Comparison of ENCODE assay signal across 10 cellular contexts in genomic region chr2:226184940-226185575, GRCh38.
DNase-seq lines count a peak whose midpoint lies in the region; ATAC-seq and TF ChIP-seq lines count a peak whose summit lies in the region.
"Had no signal": no experiment of that assay in that cellular context is flagged by ENCODE, and none has a peak within 500 bp of the region (broad histone marks: within the 10 kb centered on the region; RNA-seq: fewer than 3 reads in every experiment).

No MANE protein-coding gene starts in this region.

- H3K36me3 ChIP-seq in GM23338 (ENCODE audit: insufficient read depth) (no peaks in the 10 kb centered on the region), SJSA1 (no peaks in the 10 kb centered on the region), body of pancreas (replicated peaks in 1 of 2; ENCODE audit: insufficient read depth in 1 of 2, low read depth in 2 of 2) (no peaks in the 10 kb centered on the region)
- H3K36me3 ChIP-seq: thyroid gland had no signal

- no peak overlapping the region for H3K4me2 ChIP-seq in GM23338

- no peak for TF ChIP-seq POLR2A in body of pancreas (IDR thresholded peaks at IDR 0.05)

- H4K20me1 ChIP-seq in GM23338 (replicated peaks; ENCODE audit: insufficient read depth), result no peaks in the 10 kb centered on the region

- no peaks in the 10 kb centered on the region for H3K36me3 Mint-ChIP-seq in GM23338 (ENCODE audit: low read depth)
- H3K36me3 Mint-ChIP-seq in chondrocyte (ENCODE audit: low read depth), result no peaks in the 10 kb centered on the region

- no peaks in the 10 kb centered on the region for H3K79me2 ChIP-seq in GM23338 (replicated peaks; ENCODE audit: insufficient read depth)

- H3K27ac Mint-ChIP-seq in GM23338, result no peak overlapping the region
- H3K27ac Mint-ChIP-seq in chondrocyte (ENCODE audit: unreplicated experiment), result no peak overlapping the region

- H3K4me3 Mint-ChIP-seq in GM23338, result no peak overlapping the region
- no peak overlapping the region for H3K4me3 Mint-ChIP-seq in chondrocyte (ENCODE audit: unreplicated experiment)

- H3K9me3 ChIP-seq in SJSA1 (replicated peaks) (no peaks in the 10 kb centered on the region), body of pancreas (no peaks in the 10 kb centered on the region)
- H3K9me3 ChIP-seq: thyroid gland had no signal

- H3K4me1 ChIP-seq in GM23338 (ENCODE audit: insufficient read depth) (peaks cover 14% of the 10 kb centered on the region), SJSA1 (replicated peaks) (peaks cover 55% of the 10 kb centered on the region), body of pancreas (no peaks in the 10 kb centered on the region)

- H3K9me2 ChIP-seq in GM23338 (ENCODE audit: insufficient read depth), result 0 out of 2 replicates have a peak, but pooled peaks cover 1% of the 10 kb centered on the region

- intact Hi-C loops in body of pancreas (cut with DNase I), result no loop called here

- H3K27ac ChIP-seq in GM23338 (ENCODE audit: low read depth) (no peak overlapping the region), SJSA1 (peak overlapping the region; percentile 99), body of pancreas (no peak overlapping the region), caudate nucleus (ENCODE audit: low read depth, low read length) (no peak overlapping the region)
- H3K27ac ChIP-seq: thyroid gland had no signal

- peak overlapping the region; percentile 70 for H2AFZ ChIP-seq in GM23338

- H3K9me3 Mint-ChIP-seq in GM23338 (no peaks in the 10 kb centered on the region; the same call in 2 of the 3 replicates), chondrocyte (ENCODE audit: low read depth) (no peaks in the 10 kb centered on the region)

- DNase-seq in GM23338 (ENCODE audit: low spot score), result no peak
- DNase-seq in SJSA1 (ENCODE audit: low read depth in 1 of 2, low spot score in 2 of 2), result peak in 1 of 2 experiments; percentile 77
- DNase-seq in foreskin fibroblast, result peak; percentile 66 to 85
- peak; percentile 29 for DNase-seq in skeletal muscle cell (ENCODE audit: low read depth)
- DNase-seq in body of pancreas, result no peak
- no peak for DNase-seq in chondrocyte (ENCODE audit: low spot score)
- no peak for DNase-seq in caudate nucleus (lab: John Stamatoyannopoulos, UW)
- DNase-seq: cortex of kidney, thyroid gland had no signal

- ATAC-seq in GM23338 (no peak; the same call in 2 of the 3 replicates), body of pancreas (no peak), HG03460 (IDR thresholded peaks at IDR 0.05; ENCODE audit: unreplicated experiment) (no peak)

- H3K4me3 ChIP-seq in GM23338, result no peak overlapping the region
- H3K4me3 ChIP-seq in SJSA1, result peak overlapping the region; percentile 23
- peak overlapping the region; percentile 0 to 17 for H3K4me3 ChIP-seq in foreskin fibroblast (ENCODE audit: low read depth in 1 of 2, low read length in 2 of 2)
- H3K4me3 ChIP-seq in skeletal muscle cell (ENCODE audit: low read depth, low read length), result peak overlapping the region; percentile 15
- no peak overlapping the region for H3K4me3 ChIP-seq in body of pancreas
- H3K4me3 ChIP-seq: thyroid gland had no signal

- H3K27me3 ChIP-seq in GM23338 (ENCODE audit: insufficient read depth) (no peaks in the 10 kb centered on the region), SJSA1 (replicated peaks) (no peaks in the 10 kb centered on the region), body of pancreas (no peaks in the 10 kb centered on the region)
- H3K27me3 ChIP-seq: thyroid gland had no signal

- H3K4me1 Mint-ChIP-seq in GM23338 (peaks cover 11% of the 10 kb centered on the region), chondrocyte (ENCODE audit: low read depth) (peaks cover 26% of the 10 kb centered on the region)

- peaks cover 4% of the 10 kb centered on the region for H3K27me3 Mint-ChIP-seq in GM23338 (ENCODE audit: insufficient read depth, low read depth, poor library complexity)
- H3K27me3 Mint-ChIP-seq in chondrocyte (ENCODE audit: low read depth), result no peaks in the 10 kb centered on the region

- WGBS in body of pancreas, 2 donors, result 52 to 60% methylated on average over 6 of the region's 6 CpGs

- TF ChIP-seq CTCF in GM23338 (conservative IDR thresholded peaks at IDR 0.05; ENCODE audit: low read depth in 2 of 2) (no peak), foreskin fibroblast (IDR thresholded peaks at IDR 0.05; ENCODE audit: low read depth, low read length) (no peak), body of pancreas (IDR thresholded peaks at IDR 0.05) (no peak), chondrocyte (IDR thresholded peaks at IDR 0.05) (no peak)

- H3F3A ChIP-seq in GM23338 (replicated peaks; ENCODE audit: low read depth), result no peaks in the 10 kb centered on the region

TF ChIP-seq in GM23338, 12 proteins besides CTCF, POLR2A, EP300 and RAD21 (continues in another document):
- TF ChIP-seq EZH2phosphoT487 (IDR thresholded peaks at IDR 0.05; ENCODE audit: unreplicated experiment), result no peak
- no peak for TF ChIP-seq NANOG (IDR thresholded peaks at IDR 0.05; ENCODE audit: borderline replicate concordance)
- TF ChIP-seq EZH2 (IDR thresholded peaks at IDR 0.05; ENCODE audit: low read depth, unreplicated experiment), result no peak
- no peak for TF ChIP-seq POLR2AphosphoS5 (IDR thresholded peaks at IDR 0.05; ENCODE audit: low read depth)
- TF ChIP-seq STAT1 (IDR thresholded peaks at IDR 0.05; ENCODE audit: unreplicated experiment), result no peak
- TF ChIP-seq, protein P1, sequence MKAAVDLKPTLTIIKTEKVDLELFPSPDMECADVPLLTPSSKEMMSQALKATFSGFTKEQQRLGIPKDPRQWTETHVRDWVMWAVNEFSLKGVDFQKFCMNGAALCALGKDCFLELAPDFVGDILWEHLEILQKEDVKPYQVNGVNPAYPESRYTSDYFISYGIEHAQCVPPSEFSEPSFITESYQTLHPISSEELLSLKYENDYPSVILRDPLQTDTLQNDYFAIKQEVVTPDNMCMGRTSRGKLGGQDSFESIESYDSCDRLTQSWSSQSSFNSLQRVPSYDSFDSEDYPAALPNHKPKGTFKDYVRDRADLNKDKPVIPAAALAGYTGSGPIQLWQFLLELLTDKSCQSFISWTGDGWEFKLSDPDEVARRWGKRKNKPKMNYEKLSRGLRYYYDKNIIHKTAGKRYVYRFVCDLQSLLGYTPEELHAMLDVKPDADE (IDR thresholded peaks at IDR 0.05), result no peak
- TF ChIP-seq, protein P2, sequence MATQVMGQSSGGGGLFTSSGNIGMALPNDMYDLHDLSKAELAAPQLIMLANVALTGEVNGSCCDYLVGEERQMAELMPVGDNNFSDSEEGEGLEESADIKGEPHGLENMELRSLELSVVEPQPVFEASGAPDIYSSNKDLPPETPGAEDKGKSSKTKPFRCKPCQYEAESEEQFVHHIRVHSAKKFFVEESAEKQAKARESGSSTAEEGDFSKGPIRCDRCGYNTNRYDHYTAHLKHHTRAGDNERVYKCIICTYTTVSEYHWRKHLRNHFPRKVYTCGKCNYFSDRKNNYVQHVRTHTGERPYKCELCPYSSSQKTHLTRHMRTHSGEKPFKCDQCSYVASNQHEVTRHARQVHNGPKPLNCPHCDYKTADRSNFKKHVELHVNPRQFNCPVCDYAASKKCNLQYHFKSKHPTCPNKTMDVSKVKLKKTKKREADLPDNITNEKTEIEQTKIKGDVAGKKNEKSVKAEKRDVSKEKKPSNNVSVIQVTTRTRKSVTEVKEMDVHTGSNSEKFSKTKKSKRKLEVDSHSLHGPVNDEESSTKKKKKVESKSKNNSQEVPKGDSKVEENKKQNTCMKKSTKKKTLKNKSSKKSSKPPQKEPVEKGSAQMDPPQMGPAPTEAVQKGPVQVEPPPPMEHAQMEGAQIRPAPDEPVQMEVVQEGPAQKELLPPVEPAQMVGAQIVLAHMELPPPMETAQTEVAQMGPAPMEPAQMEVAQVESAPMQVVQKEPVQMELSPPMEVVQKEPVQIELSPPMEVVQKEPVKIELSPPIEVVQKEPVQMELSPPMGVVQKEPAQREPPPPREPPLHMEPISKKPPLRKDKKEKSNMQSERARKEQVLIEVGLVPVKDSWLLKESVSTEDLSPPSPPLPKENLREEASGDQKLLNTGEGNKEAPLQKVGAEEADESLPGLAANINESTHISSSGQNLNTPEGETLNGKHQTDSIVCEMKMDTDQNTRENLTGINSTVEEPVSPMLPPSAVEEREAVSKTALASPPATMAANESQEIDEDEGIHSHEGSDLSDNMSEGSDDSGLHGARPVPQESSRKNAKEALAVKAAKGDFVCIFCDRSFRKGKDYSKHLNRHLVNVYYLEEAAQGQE (IDR thresholded peaks at IDR 0.05; ENCODE audit: unreplicated experiment), result no peak
- no peak for TF ChIP-seq ZNF331 (CRISPR knock-in tag; IDR thresholded peaks at IDR 0.05; ENCODE audit: low read depth)
- TF ChIP-seq JUNB (IDR thresholded peaks at IDR 0.05; ENCODE audit: unreplicated experiment), result no peak
- TF ChIP-seq CREB1 (CRISPR knock-in tag; IDR thresholded peaks at IDR 0.05; ENCODE audit: low read depth), result no peak
- TF ChIP-seq ZNF114 (CRISPR knock-in tag; IDR thresholded peaks at IDR 0.05), result no peak

Comparison
In these comparisons a context has a peak if more than half of its experiments do, and no peak if none do; other contexts are left out.
1. DNase-seq: peak in foreskin fibroblast (2 of 2) and skeletal muscle cell (single experiment); none in GM23338 (single experiment), body of pancreas (0 of 4), chondrocyte (single experiment) and caudate nucleus (0 of 61).
2. H3K4me3 ChIP-seq: peak in SJSA1 (single experiment), foreskin fibroblast (2 of 2) and skeletal muscle cell (single experiment); none in GM23338 (single experiment) and body of pancreas (0 of 2).